ENCODE assay signal across 8 cellular contexts in genomic region chr14:99605299-99605961, GRCh38. TPM values are rescaled to one million over a fixed set of nuclear protein-coding genes. Genes with fewer than 3 reads are reported as not detected.
DNase-seq lines count a peak whose midpoint lies in the region; ATAC-seq lines count a peak whose summit lies in the region.

No MANE protein-coding gene starts in this region.

- H3K27ac Mint-ChIP-seq in activated CD4-positive, alpha-beta memory T cell treated with anti-CD3 and anti-CD28 coated beads for 36 hours, result peak overlapping the region; percentile 79

- peaks cover 23% of the 10 kb centered on the region for H3K4me1 Mint-ChIP-seq in activated CD4-positive, alpha-beta memory T cell treated with anti-CD3 and anti-CD28 coated beads for 36 hours (ENCODE audit: low read depth)

- peak; percentile 83 for DNase-seq in DMS53 (lab: John Stamatoyannopoulos, UW)
- DNase-seq in NCI-H524 treated with DMSO at 0.1 percent for 48 hours (lab: John Stamatoyannopoulos, UW), result peak; percentile 93
- DNase-seq in activated CD4-positive, alpha-beta memory T cell treated with anti-CD3 and anti-CD28 coated beads for 36 hours, result peak; percentile 88
- peak; percentile 82 for DNase-seq in ecto neural progenitor cell (ENCODE audit: low spot score)
- DNase-seq in medulla oblongata (ENCODE audit: extremely low spot score), result peak; percentile 44
- peak; percentile 62 for DNase-seq in stimulated activated CD8-positive, alpha-beta memory T cell treated with anti-CD3 and anti-CD28 coated beads, Interleukin-15, amount 100 ng/mL, for 1 hour (ENCODE audit: low read depth)

- H3K9me3 Mint-ChIP-seq in activated CD4-positive, alpha-beta memory T cell treated with anti-CD3 and anti-CD28 coated beads for 36 hours, result no peaks in the 10 kb centered on the region

- H3K4me3 Mint-ChIP-seq in activated CD4-positive, alpha-beta memory T cell treated with anti-CD3 and anti-CD28 coated beads for 36 hours, result peak overlapping the region; percentile 90

- no peaks in the 10 kb centered on the region for H3K27me3 Mint-ChIP-seq in activated CD4-positive, alpha-beta memory T cell treated with anti-CD3 and anti-CD28 coated beads for 36 hours

- no peaks in the 10 kb centered on the region for H3K36me3 Mint-ChIP-seq in activated CD4-positive, alpha-beta memory T cell treated with anti-CD3 and anti-CD28 coated beads for 36 hours

- POLR2A ChIA-PET in activated CD4-positive, alpha-beta memory T cell treated with anti-CD3 and anti-CD28 coated beads for 36 hours (lab: Charles Lee), result interaction anchor here (0.8 to 2.8 kb wide), 6 partner anchors 10 to 1436 kb away, joined by 3 to 13 read pairs (median 5); partner anchors contain the start of genes CCNK, CYP46A1 and SETD3

- CTCF ChIA-PET in activated CD4-positive, alpha-beta memory T cell treated with anti-CD3 and anti-CD28 coated beads for 36 hours (lab: Charles Lee), result interaction anchor here (0.9 to 1.9 kb wide), 6 partner anchors 11 to 79 kb away, joined by 3 to 6 read pairs (median 4); partner anchors contain the start of gene CYP46A1

- intact Hi-C loops in activated CD4-positive, alpha-beta memory T cell treated with anti-CD3 and anti-CD28 coated beads for 36 hours (cut with micrococcal nuclease), result loop anchor here (1.0 to 10.0 kb wide), 3 partner anchors 10 to 459 kb away; partner anchors contain the start of gene EVL

- ATAC-seq in HG03159 (IDR thresholded peaks at IDR 0.05; ENCODE audit: unreplicated experiment), result peak; percentile 27
- no peak for ATAC-seq in GM21381 (IDR thresholded peaks at IDR 0.05; ENCODE audit: unreplicated experiment)

RNA-seq across cellular contexts. Expression of gene CCDC85C, which starts 1.4 kb away (rescaled TPM):
- total RNA-seq in activated CD4-positive, alpha-beta memory T cell treated with anti-CD3 and anti-CD28 coated beads for 36 hours, result 10 to 100 TPM; 10.7 to 12.3 TPM

RNA-seq across cellular contexts. Expression of gene HHIPL1, which starts 39.5 kb away (rescaled TPM):
- under 1 TPM; 0.29 to 0.38 TPM for total RNA-seq in activated CD4-positive, alpha-beta memory T cell treated with anti-CD3 and anti-CD28 coated beads for 36 hours
